9 cellular contexts compared by ENCODE assay signal in genomic region chr3:11591401-11592266, GRCh38. TPM values are rescaled to one million over a fixed set of nuclear protein-coding genes. Genes with fewer than 3 reads are reported as not detected.
DNase-seq lines count a peak whose midpoint lies in the region; ATAC-seq and TF ChIP-seq lines count a peak whose summit lies in the region.
"Had no signal": no experiment of that assay in that cellular context is flagged by ENCODE, and none has a peak within 500 bp of the region (broad histone marks: within the 10 kb centered on the region; RNA-seq: fewer than 3 reads in every experiment).

No MANE protein-coding gene starts in this region.

- ATAC-seq in heart right ventricle (peak; percentile 75 to 89 (median 78)), HG02973 (IDR thresholded peaks at IDR 0.05; ENCODE audit: unreplicated experiment) (no peak)
- no peak for ATAC-seq in activated T-cell treated with anti-CD3 and anti-CD28 coated beads, Interleukin-2, amount 50 U/mL, for 4 hours

- peaks cover 54% of the 10 kb centered on the region for H3K36me3 Mint-ChIP-seq in activated T-helper 2 cell treated with anti-CD3 and anti-CD28 coated beads, Interferon-gamma antibody, Interleukin-2, Interleukin-4, amounts not matched to agents 10 μg/mL and 5 μg/mL and 100 μg/mL, durations not matched to agents 14 hours and 24 hours and 36 hours (ENCODE audit: low read depth)
- H3K36me3 Mint-ChIP-seq in activated T-cell treated with anti-CD3 and anti-CD28 coated beads, Interleukin-2, amount 50 U/mL, for 4 hours (ENCODE audit: insufficient read depth) = peaks cover 35% of the 10 kb centered on the region

- H3K4me3 ChIP-seq in HAP-1 = no peak overlapping the region
- peak overlapping the region in 2 of 10 donors; percentile 8 to 22 for H3K4me3 ChIP-seq in heart right ventricle
- H3K4me3 ChIP-seq in prostate gland = no peak overlapping the region

- H3K27ac ChIP-seq in heart right ventricle (peak overlapping the region; percentile 64 to 86 (median 79)), prostate gland (peak overlapping the region; percentile 48 to 65)

- 16 to 19% methylated on average over 9 of the region's 9 CpGs for WGBS in heart right ventricle, 2 donors
- 21% methylated on average over 9 of the region's 9 CpGs for WGBS in prostate gland

- H3K4me3 Mint-ChIP-seq in activated T-helper 2 cell treated with anti-CD3 and anti-CD28 coated beads, Interferon-gamma antibody, Interleukin-2, Interleukin-4, amounts not matched to agents 10 μg/mL and 5 μg/mL and 100 μg/mL, durations not matched to agents 14 hours and 24 hours and 36 hours (ENCODE audit: low read depth) = no peak overlapping the region
- no peak overlapping the region for H3K4me3 Mint-ChIP-seq in activated T-cell treated with anti-CD3 and anti-CD28 coated beads, Interleukin-2, amount 50 U/mL, for 4 hours
- H3K4me3 Mint-ChIP-seq: memory B cell had no signal

- H3K4me1 ChIP-seq in HAP-1 (peaks cover 36% of the 10 kb centered on the region), heart right ventricle (peaks cover 34 to 88% (median 79%) of the 10 kb centered on the region in 9 donors), prostate gland (replicated peaks) (peaks cover 12% of the 10 kb centered on the region)

- TF ChIP-seq CTCF in heart right ventricle (IDR thresholded peaks at IDR 0.05) (no peak), prostate gland (IDR thresholded peaks at IDR 0.05) (no peak)

- intact Hi-C loops in activated T-helper 2 cell treated with anti-CD3 and anti-CD28 coated beads, Interferon-gamma antibody, Interleukin-2, Interleukin-4, amounts not matched to agents 10 μg/mL and 5 μg/mL and 100 μg/mL, durations not matched to agents 14 hours and 24 hours and 36 hours (cut with micrococcal nuclease) = no loop called here
- intact Hi-C loops in heart right ventricle (cut with DNase I) (loop anchor here in 2 of 10 donors (2.0 to 5.0 kb wide), 2 partner anchors 51 kb away; partner anchors contain the start of gene VGLL4 (in 2 of the 2)), prostate gland (cut with DNase I) (no loop called here)

- H3K36me3 ChIP-seq in HAP-1 (replicated peaks) = peaks cover 8% of the 10 kb centered on the region
- peaks cover 0 to 14% (median 0%) of the 10 kb centered on the region in 9 donors for H3K36me3 ChIP-seq in heart right ventricle
- H3K36me3 ChIP-seq in prostate gland = no peaks in the 10 kb centered on the region

- H3K4me1 Mint-ChIP-seq in activated T-helper 2 cell treated with anti-CD3 and anti-CD28 coated beads, Interferon-gamma antibody, Interleukin-2, Interleukin-4, amounts not matched to agents 10 μg/mL and 5 μg/mL and 100 μg/mL, durations not matched to agents 14 hours and 24 hours and 36 hours (ENCODE audit: low read depth) = peaks cover 42% of the 10 kb centered on the region
- peaks cover 36% of the 10 kb centered on the region for H3K4me1 Mint-ChIP-seq in activated T-cell treated with anti-CD3 and anti-CD28 coated beads, Interleukin-2, amount 50 U/mL, for 4 hours (ENCODE audit: low read depth)

- peak; percentile 72 to 85 for DNase-seq in HAP-1 (ENCODE audit: low spot score in 2 of 2)
- no peak for DNase-seq in activated T-helper 2 cell treated with anti-CD3 and anti-CD28 coated beads, Interferon-gamma antibody, Interleukin-2, Interleukin-4, amounts not matched to agents 10 μg/mL and 5 μg/mL and 100 μg/mL, durations not matched to agents 14 hours and 24 hours and 36 hours (ENCODE audit: low spot score)
- DNase-seq in heart right ventricle = peak; percentile 52 to 65
- DNase-seq in prostate gland (ENCODE audit: low spot score) = no peak
- DNase-seq in activated CD4-positive, alpha-beta T cell treated with anti-CD3 and anti-CD28 coated beads, Interleukin-2, amount 50 U/mL, for 1 hour = no peak
- DNase-seq in activated T-cell treated with anti-CD3 and anti-CD28 coated beads, Interleukin-2, amount 50 U/mL, for 4 hours = no peak
- no peak for DNase-seq in stimulated activated CD4-positive, alpha-beta T cell treated with anti-CD3 and anti-CD28 coated beads, Interleukin-4, amount 100 ng/mL, for 4 hours

- no peaks in the 10 kb centered on the region for H3K27me3 Mint-ChIP-seq in activated T-helper 2 cell treated with anti-CD3 and anti-CD28 coated beads, Interferon-gamma antibody, Interleukin-2, Interleukin-4, amounts not matched to agents 10 μg/mL and 5 μg/mL and 100 μg/mL, durations not matched to agents 14 hours and 24 hours and 36 hours (ENCODE audit: low read depth)
- H3K27me3 Mint-ChIP-seq in activated T-cell treated with anti-CD3 and anti-CD28 coated beads, Interleukin-2, amount 50 U/mL, for 4 hours (ENCODE audit: low read depth) = no peaks in the 10 kb centered on the region
- H3K27me3 Mint-ChIP-seq: memory B cell had no signal

- peak overlapping the region; percentile 14 for H3K27ac Mint-ChIP-seq in activated T-helper 2 cell treated with anti-CD3 and anti-CD28 coated beads, Interferon-gamma antibody, Interleukin-2, Interleukin-4, amounts not matched to agents 10 μg/mL and 5 μg/mL and 100 μg/mL, durations not matched to agents 14 hours and 24 hours and 36 hours
- H3K27ac Mint-ChIP-seq: memory B cell had no signal

- H3K9me3 Mint-ChIP-seq in activated T-helper 2 cell treated with anti-CD3 and anti-CD28 coated beads, Interferon-gamma antibody, Interleukin-2, Interleukin-4, amounts not matched to agents 10 μg/mL and 5 μg/mL and 100 μg/mL, durations not matched to agents 14 hours and 24 hours and 36 hours = peaks cover 10% of the 10 kb centered on the region
- no peaks in the 10 kb centered on the region for H3K9me3 Mint-ChIP-seq in activated T-cell treated with anti-CD3 and anti-CD28 coated beads, Interleukin-2, amount 50 U/mL, for 4 hours
- H3K9me3 Mint-ChIP-seq: memory B cell had no signal

- H3K27me3 ChIP-seq in HAP-1 (ENCODE audit: low read depth) (no peaks in the 10 kb centered on the region), heart right ventricle (no peaks in the 10 kb centered on the region), prostate gland (replicated peaks; ENCODE audit: insufficient read depth) (no peaks in the 10 kb centered on the region)

- no peak for TF ChIP-seq POLR2A in prostate gland (IDR thresholded peaks at IDR 0.05)

- in situ Hi-C loops in HAP-1 (cut with MboI; ENCODE audit: low sequenced_read_pairs) = no loop called here

- H3K9me3 ChIP-seq in HAP-1 (no peaks in the 10 kb centered on the region), heart right ventricle (no peaks in the 10 kb centered on the region), prostate gland (no peaks in the 10 kb centered on the region)

RNA-seq across cellular contexts. Expression of gene VGLL4, which starts 52.1 kb away (rescaled TPM):
- total RNA-seq in activated T-helper 2 cell treated with anti-CD3 and anti-CD28 coated beads, Interferon-gamma antibody, Interleukin-2, Interleukin-4, amounts not matched to agents 10 μg/mL and 5 μg/mL and 100 μg/mL, durations not matched to agents 14 hours and 24 hours and 36 hours = 66.6 and 69.8 TPM in 2 replicates
- 10 to 100 TPM; 20.8 to 46.1 (median 30.3) TPM for total RNA-seq in heart right ventricle
- 10 to 100 TPM; 14.5 to 28.2 TPM for polyA plus RNA-seq in heart right ventricle
- total RNA-seq in prostate gland = 100 to 1,000 TPM in 1 of 2 donors, 10 to 100 TPM in 1; 87.2 to 203 TPM
- 10 to 100 TPM; 26.0 to 30.0 (median 28.5) TPM for total RNA-seq in activated T-cell treated with anti-CD3 and anti-CD28 coated beads, Interleukin-2, amount 50 U/mL, for 4 hours

Comparison
In these comparisons a context has a peak if more than half of its experiments do, and no peak if none do; other contexts are left out.
1. DNase-seq: peak in HAP-1 (2 of 2) and heart right ventricle (2 of 2); none in activated T-helper 2 cell treated with anti-CD3 and anti-CD28 coated beads, Interferon-gamma antibody, Interleukin-2, Interleukin-4, amounts not matched to agents 10 μg/mL and 5 μg/mL and 100 μg/mL, durations not matched to agents 14 hours and 24 hours and 36 hours (single experiment), prostate gland (single experiment), activated CD4-positive, alpha-beta T cell treated with anti-CD3 and anti-CD28 coated beads, Interleukin-2, amount 50 U/mL, for 1 hour (single experiment), activated T-cell treated with anti-CD3 and anti-CD28 coated beads, Interleukin-2, amount 50 U/mL, for 4 hours (single experiment) and stimulated activated CD4-positive, alpha-beta T cell treated with anti-CD3 and anti-CD28 coated beads, Interleukin-4, amount 100 ng/mL, for 4 hours (0 of 2).
2. ATAC-seq: peak in heart right ventricle (8 of 8); none in activated T-cell treated with anti-CD3 and anti-CD28 coated beads, Interleukin-2, amount 50 U/mL, for 4 hours (0 of 2) and HG02973 (single experiment).